ENCODE assay signal across 13 cellular contexts in genomic region chr3:78972617-78973301, GRCh38.
"Had no signal": no experiment of that assay in that cellular context is flagged by ENCODE, and none has a peak within 500 bp of the region (broad histone marks: within the 10 kb centered on the region; RNA-seq: fewer than 3 reads in every experiment).

No MANE protein-coding gene starts in this region.

- H3K27me3 ChIP-seq: dorsolateral prefrontal cortex, esophagus muscularis mucosa, heart left ventricle had no signal

- H3K4me3 ChIP-seq: dorsolateral prefrontal cortex, esophagus muscularis mucosa had no signal

- ATAC-seq: activated T-cell treated with anti-CD3 and anti-CD28 coated beads, Interleukin-2, amount 50 U/mL, for 4 hours; heart left ventricle; left lobe of liver; sciatic nerve had no signal

- H3K36me3 ChIP-seq: esophagus muscularis mucosa, heart left ventricle had no signal

- DNase-seq: activated CD4-positive, alpha-beta memory T cell treated with anti-CD3 and anti-CD28 coated beads for 36 hours; activated gamma-delta T cell; activated T-cell treated with anti-CD3 and anti-CD28 coated beads, Interleukin-2, amount 50 U/mL, for 4 hours; amygdala; foreskin fibroblast; heart left ventricle; stimulated activated CD4-positive, alpha-beta T cell treated with anti-CD3 and anti-CD28 coated beads, Interleukin-2, amount 100 ng/mL, for 24 hours; stimulated activated naive CD4-positive, alpha-beta T cell treated with Interleukin-2 at 50 U/mL for 16 hours; trophoblast cell had no signal

- H3K9me3 ChIP-seq: esophagus muscularis mucosa, heart left ventricle had no signal

- H3K27ac ChIP-seq: dorsolateral prefrontal cortex, esophagus muscularis mucosa had no signal

- H3K4me1 ChIP-seq: heart left ventricle had no signal
